1 cellular context compared by ENCODE assay signal in the genomic region with DNA sequence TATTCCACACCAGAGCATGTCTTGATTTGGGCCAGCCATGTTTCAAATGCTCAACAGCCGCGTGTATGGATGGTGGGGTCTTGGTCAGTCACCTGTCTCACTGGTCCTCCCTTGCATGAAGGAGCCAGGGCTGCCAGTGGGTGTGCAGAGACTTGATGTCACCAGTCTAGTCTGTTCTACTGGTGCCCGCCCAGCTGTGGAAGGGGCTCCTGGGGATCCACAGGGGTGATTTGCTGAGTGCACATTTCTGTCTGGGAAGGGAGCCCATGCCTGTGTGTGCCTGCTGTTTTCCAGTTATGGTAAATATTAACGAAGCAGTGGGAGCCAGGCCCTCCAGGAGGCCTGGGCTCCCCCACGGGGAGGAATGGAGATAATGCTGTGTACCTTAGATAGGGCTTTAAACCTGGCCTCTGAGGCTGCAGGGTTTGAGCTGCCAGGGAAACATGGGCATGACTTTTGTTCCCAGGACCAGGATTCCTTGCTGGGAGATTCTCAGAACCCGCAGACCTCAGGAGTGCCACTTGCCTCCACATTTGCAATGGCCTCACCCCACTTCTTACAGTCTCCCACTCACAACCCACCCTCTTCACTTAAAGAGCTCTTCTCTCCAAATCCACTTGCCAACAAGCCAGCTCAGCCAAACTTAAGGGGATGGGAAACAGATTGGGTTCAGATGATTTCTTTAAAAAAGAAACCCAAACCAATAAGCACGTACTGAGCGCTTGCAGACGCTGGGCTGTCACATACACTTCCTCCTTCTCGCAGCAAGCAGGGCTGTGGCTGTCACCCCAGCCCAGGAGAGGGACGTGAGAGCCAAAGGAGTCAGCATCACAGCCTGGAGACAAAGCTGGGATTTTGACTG.
TF ChIP-seq lines count a peak whose summit lies in the region.

No MANE protein-coding gene starts in this region.

TF ChIP-seq in HepG2, 621 proteins besides CTCF, POLR2A, EP300 and RAD21 (continued from another document and continues in another):
- TF ChIP-seq, protein P1, sequence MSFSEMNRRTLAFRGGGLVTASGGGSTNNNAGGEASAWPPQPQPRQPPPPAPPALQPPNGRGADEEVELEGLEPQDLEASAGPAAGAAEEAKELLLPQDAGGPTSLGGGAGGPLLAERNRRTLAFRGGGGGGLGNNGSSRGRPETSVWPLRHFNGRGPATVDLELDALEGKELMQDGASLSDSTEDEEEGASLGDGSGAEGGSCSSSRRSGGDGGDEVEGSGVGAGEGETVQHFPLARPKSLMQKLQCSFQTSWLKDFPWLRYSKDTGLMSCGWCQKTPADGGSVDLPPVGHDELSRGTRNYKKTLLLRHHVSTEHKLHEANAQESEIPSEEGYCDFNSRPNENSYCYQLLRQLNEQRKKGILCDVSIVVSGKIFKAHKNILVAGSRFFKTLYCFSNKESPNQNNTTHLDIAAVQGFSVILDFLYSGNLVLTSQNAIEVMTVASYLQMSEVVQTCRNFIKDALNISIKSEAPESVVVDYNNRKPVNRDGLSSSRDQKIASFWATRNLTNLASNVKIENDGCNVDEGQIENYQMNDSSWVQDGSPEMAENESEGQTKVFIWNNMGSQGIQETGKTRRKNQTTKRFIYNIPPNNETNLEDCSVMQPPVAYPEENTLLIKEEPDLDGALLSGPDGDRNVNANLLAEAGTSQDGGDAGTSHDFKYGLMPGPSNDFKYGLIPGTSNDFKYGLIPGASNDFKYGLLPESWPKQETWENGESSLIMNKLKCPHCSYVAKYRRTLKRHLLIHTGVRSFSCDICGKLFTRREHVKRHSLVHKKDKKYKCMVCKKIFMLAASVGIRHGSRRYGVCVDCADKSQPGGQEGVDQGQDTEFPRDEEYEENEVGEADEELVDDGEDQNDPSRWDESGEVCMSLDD (CRISPR knock-in tag; IDR thresholded peaks at IDR 0.05; ENCODE audit: borderline replicate concordance), result no peak
- TF ChIP-seq, protein P2, sequence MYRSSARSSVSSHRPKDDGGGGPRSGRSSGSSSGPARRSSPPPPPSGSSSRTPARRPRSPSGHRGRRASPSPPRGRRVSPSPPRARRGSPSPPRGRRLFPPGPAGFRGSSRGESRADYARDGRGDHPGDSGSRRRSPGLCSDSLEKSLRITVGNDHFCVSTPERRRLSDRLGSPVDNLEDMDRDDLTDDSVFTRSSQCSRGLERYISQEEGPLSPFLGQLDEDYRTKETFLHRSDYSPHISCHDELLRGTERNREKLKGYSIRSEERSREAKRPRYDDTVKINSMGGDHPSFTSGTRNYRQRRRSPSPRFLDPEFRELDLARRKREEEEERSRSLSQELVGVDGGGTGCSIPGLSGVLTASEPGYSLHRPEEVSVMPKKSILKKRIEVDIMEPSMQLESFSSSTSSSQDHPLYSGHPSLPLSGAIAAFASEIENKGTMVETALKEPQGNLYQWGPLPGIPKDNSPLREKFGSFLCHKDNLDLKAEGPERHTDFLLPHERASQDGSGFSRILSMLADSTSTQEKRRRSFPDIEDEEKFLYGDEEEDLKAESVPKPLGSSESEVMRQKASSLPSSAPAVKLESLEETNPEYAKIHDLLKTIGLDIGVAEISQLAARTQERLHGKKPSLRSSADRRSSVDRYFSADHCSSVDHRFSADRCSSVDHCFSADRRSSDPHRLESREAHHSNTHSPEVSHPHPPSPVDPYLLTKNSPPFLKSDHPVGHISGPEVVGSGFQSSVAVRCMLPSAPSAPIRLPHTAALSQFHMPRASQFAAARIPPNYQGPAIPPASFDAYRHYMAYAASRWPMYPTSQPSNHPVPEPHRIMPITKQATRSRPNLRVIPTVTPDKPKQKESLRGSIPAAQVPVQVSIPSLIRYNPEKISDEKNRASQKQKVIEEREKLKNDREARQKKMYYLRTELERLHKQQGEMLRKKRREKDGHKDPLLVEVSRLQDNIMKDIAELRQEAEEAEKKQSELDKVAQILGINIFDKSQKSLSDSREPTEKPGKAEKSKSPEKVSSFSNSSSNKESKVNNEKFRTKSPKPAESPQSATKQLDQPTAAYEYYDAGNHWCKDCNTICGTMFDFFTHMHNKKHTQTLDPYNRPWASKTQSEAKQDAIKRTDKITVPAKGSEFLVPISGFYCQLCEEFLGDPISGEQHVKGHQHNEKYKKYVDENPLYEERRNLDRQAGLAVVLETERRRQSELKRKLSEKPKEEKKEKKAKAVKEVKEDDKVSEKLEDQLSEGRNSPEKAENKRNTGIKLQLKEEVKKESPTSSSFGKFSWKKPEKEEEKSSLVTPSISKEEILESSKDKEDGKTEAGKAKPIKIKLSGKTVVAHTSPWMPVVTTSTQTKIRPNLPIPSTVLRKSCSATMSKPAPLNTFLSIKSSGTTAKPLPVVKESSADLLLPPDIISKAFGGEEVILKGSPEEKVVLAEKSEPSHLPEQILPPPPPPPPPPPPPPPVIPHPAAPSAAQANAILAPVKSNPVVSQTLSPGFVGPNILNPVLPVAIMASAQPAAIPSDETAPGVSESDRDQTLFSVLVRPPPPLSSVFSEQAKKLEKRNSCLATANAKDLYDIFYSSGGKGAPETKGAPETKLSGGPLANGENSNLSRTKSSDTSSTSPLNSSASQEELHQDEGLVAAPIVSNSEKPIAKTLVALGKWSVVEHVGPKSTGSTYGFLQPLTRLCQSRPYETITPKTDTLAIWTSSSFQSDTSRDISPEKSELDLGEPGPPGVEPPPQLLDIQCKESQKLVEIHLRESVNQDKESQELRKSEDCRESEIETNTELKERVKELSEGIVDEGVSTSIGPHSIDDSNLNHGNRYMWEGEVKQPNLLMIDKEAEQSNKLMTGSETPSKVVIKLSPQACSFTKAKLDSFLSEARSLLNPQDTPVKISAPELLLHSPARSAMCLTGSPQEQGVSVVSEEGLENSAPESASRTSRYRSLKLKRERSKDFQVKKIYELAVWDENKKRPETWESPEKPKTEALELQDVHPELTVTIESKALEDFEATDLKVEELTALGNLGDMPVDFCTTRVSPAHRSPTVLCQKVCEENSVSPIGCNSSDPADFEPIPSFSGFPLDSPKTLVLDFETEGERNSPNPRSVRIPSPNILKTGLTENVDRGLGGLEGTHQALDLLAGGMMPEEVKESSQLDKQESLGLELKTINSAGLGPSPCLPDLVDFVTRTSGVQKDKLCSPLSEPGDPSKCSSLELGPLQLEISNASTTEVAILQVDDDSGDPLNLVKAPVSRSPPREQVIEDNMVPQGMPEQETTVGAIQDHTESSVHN (CRISPR knock-in tag; IDR thresholded peaks at IDR 0.05), result no peak
- no peak for TF ChIP-seq ZNF737 (CRISPR knock-in tag; IDR thresholded peaks at IDR 0.05; ENCODE audit: borderline replicate concordance)
- no peak for TF ChIP-seq ZNF570 (CRISPR knock-in tag; IDR thresholded peaks at IDR 0.05; ENCODE audit: borderline replicate concordance)
- TF ChIP-seq GATAD2A (CRISPR knock-in tag; IDR thresholded peaks at IDR 0.05), result peak; percentile 74
- no peak for TF ChIP-seq PHB2 (IDR thresholded peaks at IDR 0.05; ENCODE audit: partially characterized antibody)
- TF ChIP-seq, protein P3, sequence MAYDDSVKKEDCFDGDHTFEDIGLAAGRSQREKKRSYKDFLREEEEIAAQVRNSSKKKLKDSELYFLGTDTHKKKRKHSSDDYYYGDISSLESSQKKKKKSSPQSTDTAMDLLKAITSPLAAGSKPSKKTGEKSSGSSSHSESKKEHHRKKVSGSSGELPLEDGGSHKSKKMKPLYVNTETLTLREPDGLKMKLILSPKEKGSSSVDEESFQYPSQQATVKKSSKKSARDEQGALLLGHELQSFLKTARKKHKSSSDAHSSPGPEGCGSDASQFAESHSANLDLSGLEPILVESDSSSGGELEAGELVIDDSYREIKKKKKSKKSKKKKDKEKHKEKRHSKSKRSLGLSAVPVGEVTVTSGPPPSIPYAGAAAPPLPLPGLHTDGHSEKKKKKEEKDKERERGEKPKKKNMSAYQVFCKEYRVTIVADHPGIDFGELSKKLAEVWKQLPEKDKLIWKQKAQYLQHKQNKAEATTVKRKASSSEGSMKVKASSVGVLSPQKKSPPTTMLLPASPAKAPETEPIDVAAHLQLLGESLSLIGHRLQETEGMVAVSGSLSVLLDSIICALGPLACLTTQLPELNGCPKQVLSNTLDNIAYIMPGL (CRISPR knock-in tag; IDR thresholded peaks at IDR 0.05; ENCODE audit: borderline replicate concordance in 1 of 2, low read depth in 1 of 2), result peak in 1 of 2 experiments; percentile 34; a peak in 2 of 4 replicates
- TF ChIP-seq TAF15 (IDR thresholded peaks at IDR 0.05; ENCODE audit: low read depth, low read length, poor library complexity, severe bottlenecking), result no peak
- no peak for TF ChIP-seq FOXM1 (CRISPR knock-in tag; IDR thresholded peaks at IDR 0.05)
- no peak for TF ChIP-seq PAX8 (CRISPR knock-in tag; IDR thresholded peaks at IDR 0.05; ENCODE audit: borderline replicate concordance)
- TF ChIP-seq, protein P4, sequence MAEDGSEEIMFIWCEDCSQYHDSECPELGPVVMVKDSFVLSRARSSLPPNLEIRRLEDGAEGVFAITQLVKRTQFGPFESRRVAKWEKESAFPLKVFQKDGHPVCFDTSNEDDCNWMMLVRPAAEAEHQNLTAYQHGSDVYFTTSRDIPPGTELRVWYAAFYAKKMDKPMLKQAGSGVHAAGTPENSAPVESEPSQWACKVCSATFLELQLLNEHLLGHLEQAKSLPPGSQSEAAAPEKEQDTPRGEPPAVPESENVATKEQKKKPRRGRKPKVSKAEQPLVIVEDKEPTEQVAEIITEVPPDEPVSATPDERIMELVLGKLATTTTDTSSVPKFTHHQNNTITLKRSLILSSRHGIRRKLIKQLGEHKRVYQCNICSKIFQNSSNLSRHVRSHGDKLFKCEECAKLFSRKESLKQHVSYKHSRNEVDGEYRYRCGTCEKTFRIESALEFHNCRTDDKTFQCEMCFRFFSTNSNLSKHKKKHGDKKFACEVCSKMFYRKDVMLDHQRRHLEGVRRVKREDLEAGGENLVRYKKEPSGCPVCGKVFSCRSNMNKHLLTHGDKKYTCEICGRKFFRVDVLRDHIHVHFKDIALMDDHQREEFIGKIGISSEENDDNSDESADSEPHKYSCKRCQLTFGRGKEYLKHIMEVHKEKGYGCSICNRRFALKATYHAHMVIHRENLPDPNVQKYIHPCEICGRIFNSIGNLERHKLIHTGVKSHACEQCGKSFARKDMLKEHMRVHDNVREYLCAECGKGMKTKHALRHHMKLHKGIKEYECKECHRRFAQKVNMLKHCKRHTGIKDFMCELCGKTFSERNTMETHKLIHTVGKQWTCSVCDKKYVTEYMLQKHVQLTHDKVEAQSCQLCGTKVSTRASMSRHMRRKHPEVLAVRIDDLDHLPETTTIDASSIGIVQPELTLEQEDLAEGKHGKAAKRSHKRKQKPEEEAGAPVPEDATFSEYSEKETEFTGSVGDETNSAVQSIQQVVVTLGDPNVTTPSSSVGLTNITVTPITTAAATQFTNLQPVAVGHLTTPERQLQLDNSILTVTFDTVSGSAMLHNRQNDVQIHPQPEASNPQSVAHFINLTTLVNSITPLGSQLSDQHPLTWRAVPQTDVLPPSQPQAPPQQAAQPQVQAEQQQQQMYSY (CRISPR knock-in tag; IDR thresholded peaks at IDR 0.05), result peak; percentile 93
- TF ChIP-seq, protein P5, sequence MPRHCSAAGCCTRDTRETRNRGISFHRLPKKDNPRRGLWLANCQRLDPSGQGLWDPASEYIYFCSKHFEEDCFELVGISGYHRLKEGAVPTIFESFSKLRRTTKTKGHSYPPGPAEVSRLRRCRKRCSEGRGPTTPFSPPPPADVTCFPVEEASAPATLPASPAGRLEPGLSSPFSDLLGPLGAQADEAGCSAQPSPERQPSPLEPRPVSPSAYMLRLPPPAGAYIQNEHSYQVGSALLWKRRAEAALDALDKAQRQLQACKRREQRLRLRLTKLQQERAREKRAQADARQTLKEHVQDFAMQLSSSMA (CRISPR knock-in tag; IDR thresholded peaks at IDR 0.05), result 0 out of 2 replicates have a peak, but pooled peaks have one; percentile 15
- TF ChIP-seq, protein P6, sequence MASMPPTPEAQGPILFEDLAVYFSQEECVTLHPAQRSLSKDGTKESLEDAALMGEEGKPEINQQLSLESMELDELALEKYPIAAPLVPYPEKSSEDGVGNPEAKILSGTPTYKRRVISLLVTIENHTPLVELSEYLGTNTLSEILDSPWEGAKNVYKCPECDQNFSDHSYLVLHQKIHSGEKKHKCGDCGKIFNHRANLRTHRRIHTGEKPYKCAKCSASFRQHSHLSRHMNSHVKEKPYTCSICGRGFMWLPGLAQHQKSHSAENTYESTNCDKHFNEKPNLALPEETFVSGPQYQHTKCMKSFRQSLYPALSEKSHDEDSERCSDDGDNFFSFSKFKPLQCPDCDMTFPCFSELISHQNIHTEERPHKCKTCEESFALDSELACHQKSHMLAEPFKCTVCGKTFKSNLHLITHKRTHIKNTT (CRISPR knock-in tag; IDR thresholded peaks at IDR 0.05), result no peak
- no peak for TF ChIP-seq ATF7-NPFF (CRISPR knock-in tag; IDR thresholded peaks at IDR 0.05; ENCODE audit: low read depth)
- no peak for TF ChIP-seq RFXANK (CRISPR knock-in tag; IDR thresholded peaks at IDR 0.05)
- TF ChIP-seq CHD4 (IDR thresholded peaks at IDR 0.05; ENCODE audit: borderline replicate concordance, low read length), result no peak
- TF ChIP-seq, protein P7, sequence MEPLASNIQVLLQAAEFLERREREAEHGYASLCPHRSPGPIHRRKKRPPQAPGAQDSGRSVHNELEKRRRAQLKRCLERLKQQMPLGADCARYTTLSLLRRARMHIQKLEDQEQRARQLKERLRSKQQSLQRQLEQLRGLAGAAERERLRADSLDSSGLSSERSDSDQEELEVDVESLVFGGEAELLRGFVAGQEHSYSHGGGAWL (CRISPR knock-in tag; IDR thresholded peaks at IDR 0.05), result no peak
- TF ChIP-seq ZSCAN9 (CRISPR knock-in tag; IDR thresholded peaks at IDR 0.05; ENCODE audit: borderline replicate concordance), result no peak
- no peak; the same call in 1 of the 2 replicates for TF ChIP-seq ZNF431 (CRISPR knock-in tag; IDR thresholded peaks at IDR 0.05; ENCODE audit: borderline replicate concordance, low read depth)
- no peak for TF ChIP-seq HOXA9 (CRISPR knock-in tag; IDR thresholded peaks at IDR 0.05; ENCODE audit: borderline replicate concordance)
- no peak for TF ChIP-seq HNRNPLL (IDR thresholded peaks at IDR 0.05; ENCODE audit: low read depth, low read length, poor library complexity, severe bottlenecking)
- TF ChIP-seq NFE2L2 (IDR thresholded peaks at IDR 0.05; ENCODE audit: low read length), result no peak
- TF ChIP-seq ZNF816 (CRISPR knock-in tag; IDR thresholded peaks at IDR 0.05; ENCODE audit: borderline replicate concordance), result no peak
- no peak for TF ChIP-seq SATB2 (CRISPR knock-in tag; IDR thresholded peaks at IDR 0.05)
- 0 out of 2 replicates have a peak, but pooled peaks have one; percentile 47 for TF ChIP-seq IRX3 (CRISPR knock-in tag; IDR thresholded peaks at IDR 0.05; ENCODE audit: borderline replicate concordance, low read depth)
- TF ChIP-seq, protein P8, sequence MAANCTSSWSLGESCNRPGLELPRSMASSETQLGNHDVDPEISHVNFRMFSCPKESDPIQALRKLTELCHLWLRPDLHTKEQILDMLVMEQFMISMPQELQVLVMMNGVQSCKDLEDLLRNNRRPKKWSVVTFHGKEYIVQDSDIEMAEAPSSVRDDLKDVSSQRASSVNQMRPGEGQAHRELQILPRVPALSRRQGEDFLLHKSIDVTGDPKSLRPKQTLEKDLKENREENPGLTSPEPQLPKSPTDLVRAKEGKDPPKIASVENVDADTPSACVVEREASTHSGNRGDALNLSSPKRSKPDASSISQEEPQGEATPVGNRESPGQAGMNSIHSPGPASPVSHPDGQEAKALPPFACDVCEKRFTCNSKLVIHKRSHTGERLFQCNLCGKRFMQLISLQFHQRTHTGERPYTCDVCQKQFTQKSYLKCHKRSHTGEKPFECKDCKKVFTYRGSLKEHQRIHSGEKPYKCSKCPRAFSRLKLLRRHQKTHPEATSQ (CRISPR knock-in tag; IDR thresholded peaks at IDR 0.05; ENCODE audit: borderline replicate concordance), result no peak
- TF ChIP-seq ZNF564 (CRISPR knock-in tag; IDR thresholded peaks at IDR 0.05), result no peak
- peak; percentile 49; the same call in 1 of the 2 replicates for TF ChIP-seq ZNF619 (CRISPR knock-in tag; IDR thresholded peaks at IDR 0.05)
